ENCODE assay signal across 24 cellular contexts in genomic region chr3:54349231-54349647, GRCh38.
A peak's percentile ranks its signal among the peaks of the same experiment; 100 is the strongest.
DNase-seq lines count a peak whose midpoint lies in the region; ATAC-seq and TF ChIP-seq lines count a peak whose summit lies in the region.
"Had no signal": no experiment of that assay in that cellular context is flagged by ENCODE, and none has a peak within 500 bp of the region (broad histone marks: within the 10 kb centered on the region; RNA-seq: fewer than 3 reads in every experiment).

No MANE protein-coding gene starts in this region.

- DNase-seq in Daoy (ENCODE audit: low read depth) (peak; percentile 48), NCI-H2171 treated with DMSO at 0.1 percent for 48 hours (lab: John Stamatoyannopoulos, UW) (peak; percentile 82), WTC11 (ENCODE audit: low spot score) (no peak), mesendoderm (peak; percentile 98), mucosa of descending colon (no peak)
- DNase-seq in activated CD4-positive, alpha-beta memory T cell treated with anti-CD3 and anti-CD28 coated beads for 36 hours = no peak
- DNase-seq: activated B cell treated with CpG ODN at 0.5 μM for 24 hours; activated CD4-positive, alpha-beta T cell treated with anti-CD3 and anti-CD28 coated beads, Interleukin-2, amount 50 U/mL, for 4 hours; activated CD8-positive, alpha-beta memory T cell treated with anti-CD3 and anti-CD28 coated beads, Interleukin-2, amount 50 U/mL, for 48 hours; activated naive CD8-positive, alpha-beta T cell treated with anti-CD3 and anti-CD28 coated beads for 36 hours; CD4-positive, CD25-positive, alpha-beta regulatory T cell; DMS153; effector memory CD4-positive, alpha-beta T cell; esophagus squamous epithelium; GF-D8; left colon; natural killer cell; NCI-H187; NCI-H2227 treated with DMSO at 0.1 percent for 48 hours; T-helper 2 cell had no signal

- no CpG with 5 or more reads among the region's 4 CpGs for WGBS in mesendoderm (ENCODE audit: extremely low coverage, insufficient coverage, low lambda C conversion rate)

- no peaks in the 10 kb centered on the region for H3K9me3 Mint-ChIP-seq in WTC11
- no peaks in the 10 kb centered on the region for H3K9me3 Mint-ChIP-seq in activated CD4-positive, alpha-beta memory T cell treated with anti-CD3 and anti-CD28 coated beads for 36 hours
- H3K9me3 Mint-ChIP-seq: activated B cell treated with CpG ODN at 0.5 μM for 24 hours; activated naive CD8-positive, alpha-beta T cell treated with anti-CD3 and anti-CD28 coated beads for 36 hours; CD4-positive, CD25-positive, alpha-beta regulatory T cell; natural killer cell had no signal

- peak; percentile 79 for ATAC-seq in WTC11
- ATAC-seq in HG02981 (IDR thresholded peaks at IDR 0.05; ENCODE audit: unreplicated experiment) = no peak
- no peak for ATAC-seq in GM21737 (IDR thresholded peaks at IDR 0.05; ENCODE audit: unreplicated experiment)
- no peak for ATAC-seq in mucosa of descending colon
- ATAC-seq: left colon, natural killer cell had no signal

- POLR2A ChIA-PET in WTC11 (lab: Charles Lee) = no interaction called here
- POLR2A ChIA-PET in activated CD4-positive, alpha-beta memory T cell treated with anti-CD3 and anti-CD28 coated beads for 36 hours (lab: Charles Lee) = no interaction called here

- H3K56ac ChIP-seq in mesendoderm (ENCODE audit: low read length) = no peak overlapping the region

- H3K4me1 ChIP-seq in mesendoderm (ENCODE audit: control insufficient read depth, low read depth, low read length) = peaks cover 12% of the 10 kb centered on the region
- no peaks in the 10 kb centered on the region for H3K4me1 ChIP-seq in mucosa of descending colon (ENCODE audit: low read depth)

- H3K79me1 ChIP-seq in mesendoderm (ENCODE audit: low read length) = no peaks in the 10 kb centered on the region

- H3K4me3 ChIP-seq in mesendoderm (ENCODE audit: low read length) = no peak overlapping the region
- no peak overlapping the region for H3K4me3 ChIP-seq in mucosa of descending colon
- H3K4me3 ChIP-seq: esophagus squamous epithelium had no signal

- H3K36me3 ChIP-seq in mesendoderm (ENCODE audit: control insufficient read depth, insufficient read depth, low read length) = no peaks in the 10 kb centered on the region
- H3K36me3 ChIP-seq in mucosa of descending colon (ENCODE audit: low read depth) = no peaks in the 10 kb centered on the region
- H3K36me3 ChIP-seq: esophagus squamous epithelium had no signal

- H3K9me3 ChIP-seq in mucosa of descending colon = no peaks in the 10 kb centered on the region
- H3K9me3 ChIP-seq: esophagus squamous epithelium had no signal

- TF ChIP-seq CTCF in WTC11 (IDR thresholded peaks at IDR 0.05) = no peak
- no peak for TF ChIP-seq CTCF in mucosa of descending colon (IDR thresholded peaks at IDR 0.05)

- H3K4me2 ChIP-seq in mesendoderm (ENCODE audit: low read length) = no peak overlapping the region

- H3K27me3 Mint-ChIP-seq in WTC11 (ENCODE audit: low read depth) = no peaks in the 10 kb centered on the region
- H3K27me3 Mint-ChIP-seq in activated CD4-positive, alpha-beta memory T cell treated with anti-CD3 and anti-CD28 coated beads for 36 hours = peaks cover 2% of the 10 kb centered on the region
- H3K27me3 Mint-ChIP-seq: activated B cell treated with CpG ODN at 0.5 μM for 24 hours had no signal

- peak overlapping the region; percentile 12; the same call in 1 of the 2 replicates for H3K27ac Mint-ChIP-seq in WTC11
- no peak overlapping the region for H3K27ac Mint-ChIP-seq in activated CD4-positive, alpha-beta memory T cell treated with anti-CD3 and anti-CD28 coated beads for 36 hours
- H3K27ac Mint-ChIP-seq: activated B cell treated with CpG ODN at 0.5 μM for 24 hours; activated naive CD8-positive, alpha-beta T cell treated with anti-CD3 and anti-CD28 coated beads for 36 hours; memory B cell; natural killer cell; progenitor cell of endocrine pancreas had no signal

- H4K8ac ChIP-seq in mesendoderm (ENCODE audit: low read depth, low read length) = no peak overlapping the region

- H4K5ac ChIP-seq in mesendoderm (ENCODE audit: low read length) = no peak overlapping the region

- H2BK120ac ChIP-seq in mesendoderm (ENCODE audit: low read depth, low read length) = no peak overlapping the region

- H3K23ac ChIP-seq in mesendoderm (ENCODE audit: low read length) = no peak overlapping the region

- H2AK5ac ChIP-seq in mesendoderm (ENCODE audit: low read length) = no peak overlapping the region

- intact Hi-C loops in mucosa of descending colon (cut with DNase I, micrococcal nuclease) = no loop called here
- intact Hi-C loops in activated CD4-positive, alpha-beta memory T cell treated with anti-CD3 and anti-CD28 coated beads for 36 hours (cut with micrococcal nuclease) = no loop called here

- CTCF ChIA-PET in WTC11 (lab: Charles Lee) = interaction anchor here (0.8 to 2.1 kb wide), 3 partner anchors 11 to 410 kb away, joined by 3 to 9 read pairs (median 6); no protein-coding TSS in a partner anchor
- CTCF ChIA-PET in activated CD4-positive, alpha-beta memory T cell treated with anti-CD3 and anti-CD28 coated beads for 36 hours (lab: Charles Lee) = no interaction called here

- H3K27me3 ChIP-seq in mesendoderm (ENCODE audit: insufficient read depth, low read length, poor library complexity) = no peaks in the 10 kb centered on the region
- H3K27me3 ChIP-seq: esophagus squamous epithelium had no signal

- no peaks in the 10 kb centered on the region for H3K79me2 ChIP-seq in mesendoderm (ENCODE audit: control insufficient read depth, insufficient read depth, low read length)

- H3K4me3 Mint-ChIP-seq in WTC11 = no peak overlapping the region
- no peak overlapping the region for H3K4me3 Mint-ChIP-seq in activated CD4-positive, alpha-beta memory T cell treated with anti-CD3 and anti-CD28 coated beads for 36 hours
- H3K4me3 Mint-ChIP-seq: activated B cell treated with CpG ODN at 0.5 μM for 24 hours; activated naive CD8-positive, alpha-beta T cell treated with anti-CD3 and anti-CD28 coated beads for 36 hours; CD4-positive, CD25-positive, alpha-beta regulatory T cell; memory B cell; natural killer cell had no signal

- no peak overlapping the region for H3K18ac ChIP-seq in mesendoderm (ENCODE audit: low read length)

- H3K9ac ChIP-seq in mesendoderm (ENCODE audit: low read length) = no peak overlapping the region

- no peaks in the 10 kb centered on the region for H3K36me3 Mint-ChIP-seq in WTC11
- H3K36me3 Mint-ChIP-seq in activated CD4-positive, alpha-beta memory T cell treated with anti-CD3 and anti-CD28 coated beads for 36 hours = no peaks in the 10 kb centered on the region
- H3K36me3 Mint-ChIP-seq: activated naive CD8-positive, alpha-beta T cell treated with anti-CD3 and anti-CD28 coated beads for 36 hours; CD4-positive, CD25-positive, alpha-beta regulatory T cell; memory B cell; natural killer cell had no signal

- peak overlapping the region; percentile 13 for H3K27ac ChIP-seq in mesendoderm (ENCODE audit: low read depth, low read length)
- H3K27ac ChIP-seq: esophagus squamous epithelium had no signal

- H2BK15ac ChIP-seq in mesendoderm (replicated peaks; ENCODE audit: low read depth) = no peak overlapping the region

- peaks cover 57% of the 10 kb centered on the region for H3K4me1 Mint-ChIP-seq in WTC11
- no peaks in the 10 kb centered on the region for H3K4me1 Mint-ChIP-seq in activated CD4-positive, alpha-beta memory T cell treated with anti-CD3 and anti-CD28 coated beads for 36 hours (ENCODE audit: low read depth)
- H3K4me1 Mint-ChIP-seq: activated B cell treated with CpG ODN at 0.5 μM for 24 hours; activated naive CD8-positive, alpha-beta T cell treated with anti-CD3 and anti-CD28 coated beads for 36 hours; CD4-positive, CD25-positive, alpha-beta regulatory T cell; memory B cell; natural killer cell had no signal

- H2BK5ac ChIP-seq in mesendoderm (ENCODE audit: low read length) = peak overlapping the region; percentile 39

- H3K4ac ChIP-seq in mesendoderm (ENCODE audit: low read depth, low read length) = no peak overlapping the region

TF ChIP-seq in WTC11, 78 proteins besides CTCF, POLR2A, EP300 and RAD21 (continues in another document):
- TF ChIP-seq GABPB1 (CRISPR knock-in tag; IDR thresholded peaks at IDR 0.05) (no peak), IRF2 (CRISPR knock-in tag; IDR thresholded peaks at IDR 0.05; ENCODE audit: borderline replicate concordance, low read depth) (no peak), ZNF512 (CRISPR knock-in tag; IDR thresholded peaks at IDR 0.05; ENCODE audit: borderline replicate concordance) (no peak), NFATC4 (CRISPR knock-in tag; IDR thresholded peaks at IDR 0.05) (no peak), ZNF416 (CRISPR knock-in tag; IDR thresholded peaks at IDR 0.05) (no peak), ZNF396 (CRISPR knock-in tag; IDR thresholded peaks at IDR 0.05; ENCODE audit: borderline replicate concordance) (no peak), NFYB (CRISPR knock-in tag; conservative IDR thresholded peaks at IDR 0.05; ENCODE audit: low read depth) (no peak), TEAD1 (CRISPR knock-in tag; IDR thresholded peaks at IDR 0.05) (no peak), ZMAT4 (CRISPR knock-in tag; IDR thresholded peaks at IDR 0.05) (no peak), NR1H2 (CRISPR knock-in tag; IDR thresholded peaks at IDR 0.05) (no peak), ATF1 (CRISPR knock-in tag; IDR thresholded peaks at IDR 0.05) (no peak)

Comparison
In these comparisons a context has a peak if more than half of its experiments do, and no peak if none do; other contexts are left out.
1. DNase-seq: peak in Daoy (single experiment), NCI-H2171 treated with DMSO at 0.1 percent for 48 hours (single experiment) and mesendoderm (single experiment); none in WTC11 (single experiment), mucosa of descending colon (0 of 3) and activated CD4-positive, alpha-beta memory T cell treated with anti-CD3 and anti-CD28 coated beads for 36 hours (single experiment).